In the genomic region with DNA sequence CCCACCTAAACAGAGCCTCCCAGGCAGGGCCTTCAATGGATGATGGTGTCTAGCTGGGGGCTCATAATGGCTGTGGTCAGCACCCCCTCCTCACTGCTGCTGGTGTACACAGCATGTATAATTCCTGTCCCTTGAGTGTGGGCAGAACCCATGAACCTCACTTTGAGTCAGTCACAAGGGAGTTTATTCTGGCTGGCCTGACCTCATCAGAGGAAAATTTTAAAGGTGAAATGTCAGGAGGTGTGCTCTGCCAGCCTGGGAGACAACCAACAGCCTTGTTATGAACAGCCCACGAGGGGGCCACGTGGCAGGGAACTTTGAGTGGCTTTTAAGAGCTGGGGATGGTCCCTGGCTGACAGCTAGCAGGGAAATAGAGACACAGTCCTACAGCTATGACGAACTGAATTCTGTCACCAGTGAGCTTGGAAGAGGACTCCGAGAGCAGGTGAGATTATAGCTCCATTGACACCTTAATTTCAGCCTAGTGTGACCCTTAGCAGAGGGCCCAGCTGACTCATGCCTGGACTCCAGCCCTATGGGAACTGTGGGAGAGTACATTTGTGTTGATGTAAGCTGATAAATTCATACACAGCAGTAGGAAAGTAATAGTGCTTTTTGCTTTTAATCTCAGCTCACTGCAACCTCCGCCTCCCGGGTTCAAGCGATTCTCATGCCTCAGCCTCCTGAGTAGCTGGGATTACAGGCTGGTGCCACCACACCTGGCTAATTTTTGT, we compare ENCODE assay signal across 17 cellular contexts.
DNase-seq lines count a peak whose midpoint lies in the region; ATAC-seq, FAIRE-seq and TF ChIP-seq lines count a peak whose summit lies in the region.
"Had no signal": no experiment of that assay in that cellular context is flagged by ENCODE, and none has a peak within 500 bp of the region (broad histone marks: within the 10 kb centered on the region; RNA-seq: fewer than 3 reads in every experiment).

No MANE protein-coding gene starts in this region.

- H3K27ac Mint-ChIP-seq in activated T-helper 17 cell treated with anti-CD3 and anti-CD28 coated beads, Interleukin-2, amount 50 U/mL, for 72 hours: peak overlapping the region; percentile 78
- peak overlapping the region; percentile 5 to 77 (median 64) for H3K27ac Mint-ChIP-seq in naive thymus-derived CD8-positive, alpha-beta T cell

- H3K27me3 Mint-ChIP-seq in activated T-helper 17 cell treated with anti-CD3 and anti-CD28 coated beads, Interleukin-2, amount 50 U/mL, for 72 hours: no peaks in the 10 kb centered on the region
- H3K27me3 Mint-ChIP-seq in naive thymus-derived CD8-positive, alpha-beta T cell: no peaks in the 10 kb centered on the region
- H3K27me3 Mint-ChIP-seq: IgD-negative memory B cell had no signal

- no peak for TF ChIP-seq POLR2A in H54 (IDR thresholded peaks at IDR 0.05; ENCODE audit: low read depth, low read length)

- DNase-seq in activated CD4-positive, CD25-positive, alpha-beta regulatory T cell (lab: John Stamatoyannopoulos, UW): no peak
- DNase-seq in H54 (ENCODE audit: insufficient read length, low spot score) (peak; percentile 10), COLO668 (lab: John Stamatoyannopoulos, UW; ENCODE audit: unreplicated experiment) (no peak), DMS79 (lab: John Stamatoyannopoulos, UW) (no peak)
- no peak for DNase-seq in naive thymus-derived CD8-positive, alpha-beta T cell
- DNase-seq: esophagus squamous epithelium, hippocampal formation, NCI-H1105, NCI-H2227 treated with DMSO at 0.1 percent for 48 hours, SIG-M5, upper lobe of right lung had no signal

- peaks cover 9% of the 10 kb centered on the region for H3K4me1 Mint-ChIP-seq in activated T-helper 17 cell treated with anti-CD3 and anti-CD28 coated beads, Interleukin-2, amount 50 U/mL, for 72 hours
- H3K4me1 Mint-ChIP-seq in naive thymus-derived CD8-positive, alpha-beta T cell: peaks cover 42 to 86% (median 84%) of the 10 kb centered on the region in 4 donors

- no peaks in the 10 kb centered on the region for H3K36me3 Mint-ChIP-seq in activated T-helper 17 cell treated with anti-CD3 and anti-CD28 coated beads, Interleukin-2, amount 50 U/mL, for 72 hours (ENCODE audit: low read depth)
- no peaks in the 10 kb centered on the region for H3K36me3 Mint-ChIP-seq in naive thymus-derived CD8-positive, alpha-beta T cell
- H3K36me3 Mint-ChIP-seq: IgD-negative memory B cell had no signal

- peak; percentile 58 for ATAC-seq in activated CD4-positive, CD25-positive, alpha-beta regulatory T cell treated with anti-CD3 and anti-CD28 coated beads, Interleukin-2, amount 50 U/mL, for 24 hours
- ATAC-seq in activated T-helper 17 cell treated with anti-CD3 and anti-CD28 coated beads, Interleukin-2, amount 50 U/mL, for 72 hours (replicated peaks): peak; percentile 87
- ATAC-seq in naive thymus-derived CD8-positive, alpha-beta T cell: peak in 1 of 2 donors; percentile 17
- no peak for ATAC-seq in HG03025 (IDR thresholded peaks at IDR 0.05; ENCODE audit: low FRiP score, unreplicated experiment)
- ATAC-seq: upper lobe of right lung had no signal

- POLR2A ChIA-PET in naive thymus-derived CD8-positive, alpha-beta T cell (lab: Charles Lee): interaction anchor here (0.9 to 1.5 kb wide), 6 partner anchors 13 to 39 kb away, joined by 3 to 4 read pairs (median 4); no protein-coding TSS in a partner anchor

- H3K9me3 Mint-ChIP-seq in activated T-helper 17 cell treated with anti-CD3 and anti-CD28 coated beads, Interleukin-2, amount 50 U/mL, for 72 hours: no peaks in the 10 kb centered on the region
- no peaks in the 10 kb centered on the region for H3K9me3 Mint-ChIP-seq in naive thymus-derived CD8-positive, alpha-beta T cell
- H3K9me3 Mint-ChIP-seq: IgD-negative memory B cell had no signal

- peak overlapping the region; percentile 68 for H3K4me3 Mint-ChIP-seq in activated T-helper 17 cell treated with anti-CD3 and anti-CD28 coated beads, Interleukin-2, amount 50 U/mL, for 72 hours
- no peak overlapping the region for H3K4me3 Mint-ChIP-seq in naive thymus-derived CD8-positive, alpha-beta T cell

- FAIRE-seq in H54 (lab: Jason Lieb, UNC): no peak
- FAIRE-seq: A204.1, H1 had no signal
